1 cellular context compared by ENCODE assay signal in genomic region chr12:49777800-49778748, GRCh38.
TF ChIP-seq lines count a peak whose summit lies in the region.

No MANE protein-coding gene starts in this region.

TF ChIP-seq in HEK293, 187 proteins besides CTCF, POLR2A, EP300 and RAD21 (continued from another document):
- TF ChIP-seq ZBTB11 (tag by site-specific recombination; conservative IDR thresholded peaks at IDR 0.05; ENCODE audit: low read depth) (no peak), ZEB2 (tag by site-specific recombination; IDR thresholded peaks at IDR 0.05) (0 out of 2 replicates have a peak, but pooled peaks have one; percentile 40), BCL11B (tag by site-specific recombination; IDR thresholded peaks at IDR 0.05; ENCODE audit: low read depth) (no peak), BCL11A (tag by site-specific recombination; IDR thresholded peaks at IDR 0.05; ENCODE audit: low read depth) (no peak), SCRT1 (tag by site-specific recombination; IDR thresholded peaks at IDR 0.05; ENCODE audit: borderline replicate concordance) (peak; percentile 81)
